Comparison of ENCODE assay signal across 8 cellular contexts in genomic region chr16:89505204-89506112, GRCh38.
A peak's percentile ranks its signal among the peaks of the same experiment; 100 is the strongest.
DNase-seq lines count a peak whose midpoint lies in the region; ATAC-seq and TF ChIP-seq lines count a peak whose summit lies in the region.

No MANE protein-coding gene starts in this region.

- DNase-seq in GM04503 (ENCODE audit: low read depth): peak; percentile 44
- peak; percentile 100 for DNase-seq in NOMO-1 treated with dmso at 0.1 percent for 144 hours (lab: John Stamatoyannopoulos, UW; ENCODE audit: unreplicated experiment)
- peak; percentile 85 for DNase-seq in activated T-cell treated with anti-CD3 and anti-CD28 coated beads for 4 hours
- peak; percentile 84 for DNase-seq in fibroblast of gingiva (ENCODE audit: low read depth)
- DNase-seq in OCI-M2 (lab: John Stamatoyannopoulos, UW; ENCODE audit: unreplicated experiment): no peak

- no peaks in the 10 kb centered on the region for H3K27me3 Mint-ChIP-seq in stimulated activated naive CD8-positive, alpha-beta T cell treated with anti-CD3 and anti-CD28 coated beads, Interleukin-15, Interleukin-2, amounts not matched to agents 100 ng/mL and 50 ng/mL, for 24 hours

- peak overlapping the region; percentile 39 to 54 for H3K4me3 ChIP-seq in neutrophil (ENCODE audit: low read depth in 1 of 2, low read length in 1 of 2)

- no peaks in the 10 kb centered on the region for H3K36me3 Mint-ChIP-seq in stimulated activated naive CD8-positive, alpha-beta T cell treated with anti-CD3 and anti-CD28 coated beads, Interleukin-15, Interleukin-2, amounts not matched to agents 100 ng/mL and 50 ng/mL, for 24 hours (ENCODE audit: low read depth)

- peak overlapping the region; percentile 93 for H3K27ac ChIP-seq in neutrophil

- no peaks in the 10 kb centered on the region for H3K9me3 Mint-ChIP-seq in stimulated activated naive CD8-positive, alpha-beta T cell treated with anti-CD3 and anti-CD28 coated beads, Interleukin-15, Interleukin-2, amounts not matched to agents 100 ng/mL and 50 ng/mL, for 24 hours

- H3K27ac Mint-ChIP-seq in stimulated activated naive CD8-positive, alpha-beta T cell treated with anti-CD3 and anti-CD28 coated beads, Interleukin-15, Interleukin-2, amounts not matched to agents 100 ng/mL and 50 ng/mL, for 24 hours: peak overlapping the region; percentile 96

- peak overlapping the region; percentile 85 for H3K4me3 Mint-ChIP-seq in stimulated activated naive CD8-positive, alpha-beta T cell treated with anti-CD3 and anti-CD28 coated beads, Interleukin-15, Interleukin-2, amounts not matched to agents 100 ng/mL and 50 ng/mL, for 24 hours

- peaks cover 2% of the 10 kb centered on the region for H3K36me3 ChIP-seq in neutrophil

- peaks cover 43% of the 10 kb centered on the region for H3K4me1 Mint-ChIP-seq in stimulated activated naive CD8-positive, alpha-beta T cell treated with anti-CD3 and anti-CD28 coated beads, Interleukin-15, Interleukin-2, amounts not matched to agents 100 ng/mL and 50 ng/mL, for 24 hours (ENCODE audit: low read depth)

- TF ChIP-seq CTCF in neutrophil (IDR thresholded peaks at IDR 0.05): peak; percentile 37

- no peaks in the 10 kb centered on the region for H3K27me3 ChIP-seq in neutrophil

- peak; percentile 41 for ATAC-seq in HG02610 (IDR thresholded peaks at IDR 0.05; ENCODE audit: unreplicated experiment)

- peaks cover 40 to 46% of the 10 kb centered on the region in 2 experiments for H3K4me1 ChIP-seq in neutrophil (ENCODE audit: control insufficient read depth in 1 of 2, insufficient read depth in 1 of 2, low read depth in 1 of 2, low read length in 1 of 2)

- H3K9me3 ChIP-seq in neutrophil: no peaks in the 10 kb centered on the region
